In genomic region chr10:7412482-7413251, GRCh38 we compare ENCODE assay signal across 1 cellular context.
TF ChIP-seq lines count a peak whose summit lies in the region.

No MANE protein-coding gene starts in this region.

TF ChIP-seq in GM12878, 131 proteins besides CTCF, POLR2A, EP300 and RAD21 (continued from another document):
- TF ChIP-seq MYC (IDR thresholded peaks at IDR 0.05; ENCODE audit: insufficient read depth, insufficient read length, insufficient replicate concordance, low read length, severe bottlenecking) (peak; percentile 26), RB1 (IDR thresholded peaks at IDR 0.05; ENCODE audit: borderline replicate concordance) (no peak), MAX (IDR thresholded peaks at IDR 0.05; ENCODE audit: low read depth, low read length) (0 out of 2 replicates have a peak, but pooled peaks have one; percentile 27), ZBTB40 (IDR thresholded peaks at IDR 0.05; ENCODE audit: borderline replicate concordance) (no peak), BHLHE40 (IDR thresholded peaks at IDR 0.05; ENCODE audit: borderline replicate concordance in 1 of 2, low read depth in 2 of 2, low read length in 1 of 2) (peak in 1 of 2 experiments; percentile 24; a peak in 1 of 4 replicates), RAD51 (IDR thresholded peaks at IDR 0.05) (peak; percentile 90), TAF1 (IDR thresholded peaks at IDR 0.05; ENCODE audit: borderline replicate concordance, low read depth, low read length) (no peak), PBX3 (IDR thresholded peaks at IDR 0.05; ENCODE audit: insufficient replicate concordance, low read depth, low read length) (peak; percentile 53)
- TF ChIP-seq, protein P1, sequence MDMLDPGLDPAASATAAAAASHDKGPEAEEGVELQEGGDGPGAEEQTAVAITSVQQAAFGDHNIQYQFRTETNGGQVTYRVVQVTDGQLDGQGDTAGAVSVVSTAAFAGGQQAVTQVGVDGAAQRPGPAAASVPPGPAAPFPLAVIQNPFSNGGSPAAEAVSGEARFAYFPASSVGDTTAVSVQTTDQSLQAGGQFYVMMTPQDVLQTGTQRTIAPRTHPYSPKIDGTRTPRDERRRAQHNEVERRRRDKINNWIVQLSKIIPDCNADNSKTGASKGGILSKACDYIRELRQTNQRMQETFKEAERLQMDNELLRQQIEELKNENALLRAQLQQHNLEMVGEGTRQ (IDR thresholded peaks at IDR 0.05; ENCODE audit: borderline replicate concordance, low read depth, low read length): peak; percentile 50
- TF ChIP-seq, protein P2, sequence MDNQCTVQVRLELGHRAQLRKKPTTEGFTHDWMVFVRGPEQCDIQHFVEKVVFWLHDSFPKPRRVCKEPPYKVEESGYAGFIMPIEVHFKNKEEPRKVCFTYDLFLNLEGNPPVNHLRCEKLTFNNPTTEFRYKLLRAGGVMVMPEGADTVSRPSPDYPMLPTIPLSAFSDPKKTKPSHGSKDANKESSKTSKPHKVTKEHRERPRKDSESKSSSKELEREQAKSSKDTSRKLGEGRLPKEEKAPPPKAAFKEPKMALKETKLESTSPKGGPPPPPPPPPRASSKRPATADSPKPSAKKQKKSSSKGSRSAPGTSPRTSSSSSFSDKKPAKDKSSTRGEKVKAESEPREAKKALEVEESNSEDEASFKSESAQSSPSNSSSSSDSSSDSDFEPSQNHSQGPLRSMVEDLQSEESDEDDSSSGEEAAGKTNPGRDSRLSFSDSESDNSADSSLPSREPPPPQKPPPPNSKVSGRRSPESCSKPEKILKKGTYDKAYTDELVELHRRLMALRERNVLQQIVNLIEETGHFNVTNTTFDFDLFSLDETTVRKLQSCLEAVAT (IDR thresholded peaks at IDR 0.05): 0 out of 2 replicates have a peak, but pooled peaks have one; percentile 10
- TF ChIP-seq, protein P3, sequence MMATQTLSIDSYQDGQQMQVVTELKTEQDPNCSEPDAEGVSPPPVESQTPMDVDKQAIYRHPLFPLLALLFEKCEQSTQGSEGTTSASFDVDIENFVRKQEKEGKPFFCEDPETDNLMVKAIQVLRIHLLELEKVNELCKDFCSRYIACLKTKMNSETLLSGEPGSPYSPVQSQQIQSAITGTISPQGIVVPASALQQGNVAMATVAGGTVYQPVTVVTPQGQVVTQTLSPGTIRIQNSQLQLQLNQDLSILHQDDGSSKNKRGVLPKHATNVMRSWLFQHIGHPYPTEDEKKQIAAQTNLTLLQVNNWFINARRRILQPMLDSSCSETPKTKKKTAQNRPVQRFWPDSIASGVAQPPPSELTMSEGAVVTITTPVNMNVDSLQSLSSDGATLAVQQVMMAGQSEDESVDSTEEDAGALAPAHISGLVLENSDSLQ (IDR thresholded peaks at IDR 0.05): peak; percentile 65
- TF ChIP-seq, protein P4, sequence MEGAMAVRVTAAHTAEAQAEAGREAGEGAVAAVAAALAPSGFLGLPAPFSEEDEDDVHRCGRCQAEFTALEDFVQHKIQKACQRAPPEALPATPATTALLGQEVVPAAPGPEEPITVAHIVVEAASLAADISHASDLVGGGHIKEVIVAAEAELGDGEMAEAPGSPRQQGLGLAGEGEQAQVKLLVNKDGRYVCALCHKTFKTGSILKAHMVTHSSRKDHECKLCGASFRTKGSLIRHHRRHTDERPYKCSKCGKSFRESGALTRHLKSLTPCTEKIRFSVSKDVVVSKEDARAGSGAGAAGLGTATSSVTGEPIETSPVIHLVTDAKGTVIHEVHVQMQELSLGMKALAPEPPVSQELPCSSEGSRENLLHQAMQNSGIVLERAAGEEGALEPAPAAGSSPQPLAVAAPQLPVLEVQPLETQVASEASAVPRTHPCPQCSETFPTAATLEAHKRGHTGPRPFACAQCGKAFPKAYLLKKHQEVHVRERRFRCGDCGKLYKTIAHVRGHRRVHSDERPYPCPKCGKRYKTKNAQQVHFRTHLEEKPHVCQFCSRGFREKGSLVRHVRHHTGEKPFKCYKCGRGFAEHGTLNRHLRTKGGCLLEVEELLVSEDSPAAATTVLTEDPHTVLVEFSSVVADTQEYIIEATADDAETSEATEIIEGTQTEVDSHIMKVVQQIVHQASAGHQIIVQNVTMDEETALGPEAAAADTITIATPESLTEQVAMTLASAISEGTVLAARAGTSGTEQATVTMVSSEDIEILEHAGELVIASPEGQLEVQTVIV (IDR thresholded peaks at IDR 0.05; ENCODE audit: borderline replicate concordance, partially characterized antibody): no peak
